10 cellular contexts compared by ENCODE assay signal in genomic region chr11:370087-370941, GRCh38. TPM values are rescaled to one million over a fixed set of nuclear protein-coding genes. Genes with fewer than 3 reads are reported as not detected.
DNase-seq lines count a peak whose midpoint lies in the region; ATAC-seq and TF ChIP-seq lines count a peak whose summit lies in the region.
"Had no signal": no experiment of that assay in that cellular context is flagged by ENCODE, and none has a peak within 500 bp of the region (broad histone marks: within the 10 kb centered on the region; RNA-seq: fewer than 3 reads in every experiment).

No MANE protein-coding gene starts in this region.

- H3K9me3 Mint-ChIP-seq in activated naive CD8-positive, alpha-beta T cell treated with anti-CD3 and anti-CD28 coated beads for 36 hours = peaks cover 4% of the 10 kb centered on the region

- DNase-seq in Right ventricle myocardium superior (peak; percentile 40), right atrium auricular region (ENCODE audit: low spot score) (no peak), iPS-NIHi11 (ENCODE audit: low spot score) (peak; percentile 87), NCI-H1436 treated with DMSO at 0.1 percent for 48 hours (lab: John Stamatoyannopoulos, UW) (no peak), Ammon's horn (ENCODE audit: low spot score) (no peak)
- DNase-seq in activated naive CD8-positive, alpha-beta T cell treated with anti-CD3 and anti-CD28 coated beads for 36 hours = no peak
- DNase-seq: DMS79 treated with DMSO at 0.1 percent for 48 hours had no signal

- ATAC-seq in Right ventricle myocardium superior (ENCODE audit: poor library complexity) = no peak
- ATAC-seq in GM21360 (IDR thresholded peaks at IDR 0.05; ENCODE audit: unreplicated experiment) = no peak

- no peak for TF ChIP-seq CTCF in right atrium auricular region (IDR thresholded peaks at IDR 0.05)

- no peak overlapping the region for H3K27ac Mint-ChIP-seq in activated naive CD8-positive, alpha-beta T cell treated with anti-CD3 and anti-CD28 coated beads for 36 hours

- H3K27ac ChIP-seq in right atrium auricular region (no peak overlapping the region), urinary bladder (ENCODE audit: low read depth) (no peak overlapping the region)

- no peaks in the 10 kb centered on the region for H3K36me3 Mint-ChIP-seq in activated naive CD8-positive, alpha-beta T cell treated with anti-CD3 and anti-CD28 coated beads for 36 hours

- H3K4me3 ChIP-seq in right atrium auricular region = no peak overlapping the region
- H3K4me3 ChIP-seq in urinary bladder (ENCODE audit: low read depth, low read length) = peak overlapping the region; percentile 48

- no peaks in the 10 kb centered on the region for H3K36me3 ChIP-seq in right atrium auricular region
- H3K36me3 ChIP-seq in urinary bladder (ENCODE audit: insufficient read depth) = no peaks in the 10 kb centered on the region

- H3K9me3 ChIP-seq in right atrium auricular region = no peaks in the 10 kb centered on the region

- peak overlapping the region; percentile 51 for H3K4me3 Mint-ChIP-seq in activated naive CD8-positive, alpha-beta T cell treated with anti-CD3 and anti-CD28 coated beads for 36 hours

- H3K27me3 Mint-ChIP-seq in activated naive CD8-positive, alpha-beta T cell treated with anti-CD3 and anti-CD28 coated beads for 36 hours = peaks cover 35% of the 10 kb centered on the region

- WGBS in urinary bladder = 28% methylated on average over 40 of the region's 40 CpGs

- peaks cover 0 to 17% of the 10 kb centered on the region in 2 donors for H3K27me3 ChIP-seq in right atrium auricular region

- peaks cover 5% of the 10 kb centered on the region for H3K4me1 Mint-ChIP-seq in activated naive CD8-positive, alpha-beta T cell treated with anti-CD3 and anti-CD28 coated beads for 36 hours

- H3K4me1 ChIP-seq in right atrium auricular region = peaks cover 0 to 10% of the 10 kb centered on the region in 2 donors
- no peaks in the 10 kb centered on the region for H3K4me1 ChIP-seq in urinary bladder (ENCODE audit: insufficient read depth)

- intact Hi-C loops in Right ventricle myocardium superior (cut with DNase I) = no loop called here

RNA-seq across cellular contexts. Expression of gene B4GALNT4, which starts 1.0 kb away (rescaled TPM):
- total RNA-seq in Right ventricle myocardium superior (0.94 TPM), right atrium auricular region (under 1 TPM in 1 of 2 donors, not detected in 1; 0.39 TPM), urinary bladder (13.4 TPM)
- total RNA-seq in activated naive CD8-positive, alpha-beta T cell treated with anti-CD3 and anti-CD28 coated beads for 36 hours = 1 to 10 TPM; 1.1 to 1.9 TPM
- 5.1 TPM for polyA plus RNA-seq in urinary bladder

RNA-seq across cellular contexts. Expression of gene PKP3, which starts 23.7 kb away (rescaled TPM):
- 0.86 TPM for total RNA-seq in Right ventricle myocardium superior
- 1 to 10 TPM in 1 of 2 donors, under 1 TPM in 1; 0.43 to 1.0 TPM for total RNA-seq in right atrium auricular region
- total RNA-seq in activated naive CD8-positive, alpha-beta T cell treated with anti-CD3 and anti-CD28 coated beads for 36 hours = not detected
- total RNA-seq in urinary bladder = 5.2 TPM
- 8.4 TPM for polyA plus RNA-seq in urinary bladder
- total RNA-seq: T-helper 2 cell treated with Interferon-gamma antibody and Interleukin-4, amounts not matched to agents 100 ng/mL and 5 ng/mL, for 36 hours had no signal

RNA-seq across cellular contexts. Expression of gene SIGIRR, which starts 44.5 kb away (rescaled TPM):
- total RNA-seq in Right ventricle myocardium superior (38.6 TPM), right atrium auricular region (10 to 100 TPM; 26.6 to 33.3 TPM), urinary bladder (11.8 TPM)
- 10 to 100 TPM; 26.4 to 27.2 TPM for total RNA-seq in activated naive CD8-positive, alpha-beta T cell treated with anti-CD3 and anti-CD28 coated beads for 36 hours
- polyA plus RNA-seq in urinary bladder = 61.2 TPM

RNA-seq across cellular contexts. Expression of gene IFITM3, which starts 49.7 kb away (rescaled TPM):
- total RNA-seq in Right ventricle myocardium superior = 287 TPM
- 100 to 1,000 TPM; 156 to 372 TPM for total RNA-seq in right atrium auricular region
- 10 to 100 TPM; 93.0 to 96.1 TPM for total RNA-seq in activated naive CD8-positive, alpha-beta T cell treated with anti-CD3 and anti-CD28 coated beads for 36 hours
- 43.2 TPM for total RNA-seq in urinary bladder
- polyA plus RNA-seq in urinary bladder = 2,675 TPM

RNA-seq across cellular contexts. Expression of gene IFITM1, which starts 56.5 kb away (rescaled TPM):
- total RNA-seq in Right ventricle myocardium superior (83.1 TPM), right atrium auricular region (100 to 1,000 TPM in 1 of 2 donors, 10 to 100 TPM in 1; 82.3 to 241 TPM), urinary bladder (20.9 TPM)
- 100 to 1,000 TPM; 345 to 356 TPM for total RNA-seq in activated naive CD8-positive, alpha-beta T cell treated with anti-CD3 and anti-CD28 coated beads for 36 hours
- 599 TPM for polyA plus RNA-seq in urinary bladder

Comparison
In these comparisons a context has a peak if more than half of its experiments do, and no peak if none do; other contexts are left out.
1. DNase-seq: peak in Right ventricle myocardium superior (single experiment) and iPS-NIHi11 (single experiment); none in right atrium auricular region (single experiment), activated naive CD8-positive, alpha-beta T cell treated with anti-CD3 and anti-CD28 coated beads for 36 hours (single experiment), NCI-H1436 treated with DMSO at 0.1 percent for 48 hours (single experiment) and Ammon's horn (single experiment).